18 cellular contexts compared by ENCODE assay signal in the genomic region with DNA sequence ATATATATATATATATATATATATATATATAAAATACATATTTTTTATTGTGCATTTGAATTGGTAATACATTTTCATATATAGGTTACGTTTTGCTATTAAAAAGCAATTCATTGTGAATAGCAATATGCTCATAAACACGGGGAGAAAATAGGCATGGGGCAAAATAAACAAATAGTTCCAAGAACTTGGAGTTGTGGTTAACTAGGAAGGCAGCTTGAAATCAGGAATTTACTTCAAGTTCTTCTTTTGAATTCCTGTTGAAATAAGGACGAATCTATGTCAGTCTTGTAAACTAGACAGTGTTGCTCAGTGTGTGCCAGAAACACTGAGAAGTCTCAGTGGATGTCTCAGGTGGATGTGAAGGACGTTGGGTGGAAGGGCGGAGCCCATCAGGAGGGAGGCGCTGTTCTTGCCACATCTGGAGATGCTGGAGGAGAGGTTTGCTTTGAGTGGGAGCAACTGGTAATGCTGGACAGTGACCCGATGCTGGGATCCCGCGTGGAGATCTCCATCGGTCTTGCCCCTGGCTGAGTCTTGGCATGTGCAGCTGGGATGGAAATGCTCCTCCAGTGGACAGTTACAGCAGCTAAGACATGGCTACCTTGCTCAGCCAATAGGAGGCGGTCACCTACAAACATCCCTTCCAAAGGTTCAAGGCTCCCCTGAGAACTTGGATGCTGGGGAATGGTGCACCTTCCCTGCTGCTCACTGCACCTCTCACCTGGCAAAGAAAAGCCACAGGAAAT. TPM values are rescaled to one million over a fixed set of nuclear protein-coding genes. Genes with fewer than 3 reads are reported as not detected.
A peak's percentile ranks its signal among the peaks of the same experiment; 100 is the strongest.
DNase-seq lines count a peak whose midpoint lies in the region; ATAC-seq and TF ChIP-seq lines count a peak whose summit lies in the region.
"Had no signal": no experiment of that assay in that cellular context is flagged by ENCODE, and none has a peak within 500 bp of the region (broad histone marks: within the 10 kb centered on the region; RNA-seq: fewer than 3 reads in every experiment).

No MANE protein-coding gene starts in this region.

- H3K9ac ChIP-seq in endodermal cell (ENCODE audit: extremely low read depth, low read length, poor library complexity, severe bottlenecking): no peak overlapping the region
- H3K9ac ChIP-seq: GM23248 had no signal

- no peak overlapping the region for H3K4me3 Mint-ChIP-seq in endodermal cell
- H3K4me3 Mint-ChIP-seq in CD4-positive, alpha-beta memory T cell: no peak overlapping the region

- intact Hi-C loops in left ventricle myocardium superior (cut with micrococcal nuclease): no loop called here
- intact Hi-C loops in CD4-positive, alpha-beta memory T cell (cut with micrococcal nuclease): no loop called here

- no peak for TF ChIP-seq CTCF in right atrium auricular region (IDR thresholded peaks at IDR 0.05)
- peak; percentile 20; the same call in 1 of the 2 replicates for TF ChIP-seq CTCF in WERI-Rb-1 (IDR thresholded peaks at IDR 0.05; ENCODE audit: low read depth, low read length)
- TF ChIP-seq CTCF in endodermal cell (conservative IDR thresholded peaks at IDR 0.05): peak; percentile 35

- H3K27me3 ChIP-seq in right atrium auricular region: no peaks in the 10 kb centered on the region
- H3K27me3 ChIP-seq in WERI-Rb-1 (ENCODE audit: insufficient read depth, low read depth, severe bottlenecking): no peaks in the 10 kb centered on the region
- H3K27me3 ChIP-seq in endodermal cell (ENCODE audit: control insufficient read depth, insufficient read depth, low read length, poor library complexity, severe bottlenecking): no peaks in the 10 kb centered on the region
- H3K27me3 ChIP-seq in CD4-positive, alpha-beta memory T cell (ENCODE audit: insufficient read depth, low read length): no peaks in the 10 kb centered on the region

- no peaks in the 10 kb centered on the region for H3K36me3 ChIP-seq in right atrium auricular region
- no peaks in the 10 kb centered on the region for H3K36me3 ChIP-seq in WERI-Rb-1
- H3K36me3 ChIP-seq in endodermal cell (ENCODE audit: control insufficient read depth, insufficient read depth, low read length): no peaks in the 10 kb centered on the region
- no peaks in the 10 kb centered on the region for H3K36me3 ChIP-seq in CD4-positive, alpha-beta memory T cell (ENCODE audit: insufficient read depth, low read length)

- H3K4me1 ChIP-seq in right atrium auricular region (no peaks in the 10 kb centered on the region), endodermal cell (ENCODE audit: control insufficient read depth, insufficient read depth, low read length) (no peaks in the 10 kb centered on the region)
- no peaks in the 10 kb centered on the region for H3K4me1 ChIP-seq in CD4-positive, alpha-beta memory T cell (ENCODE audit: insufficient read depth, low read length)

- no peak for ATAC-seq in left ventricle myocardium superior
- ATAC-seq in GM19351 (IDR thresholded peaks at IDR 0.05; ENCODE audit: unreplicated experiment): no peak
- ATAC-seq: HepG2 had no signal

- 78 to 86% methylated on average over 7 to 11 of the region's 11 CpGs for WGBS in endodermal cell (ENCODE audit: insufficient coverage in 1 of 2, insufficient read length in 1 of 2), 2 experiments

- H3K4me3 ChIP-seq in right atrium auricular region (no peak overlapping the region), WERI-Rb-1 (ENCODE audit: low read depth, low read length) (no peak overlapping the region), endodermal cell (ENCODE audit: low read length) (no peak overlapping the region)
- H3K4me3 ChIP-seq in CD4-positive, alpha-beta memory T cell (ENCODE audit: low read length in 2 of 2): no peak overlapping the region
- H3K4me3 ChIP-seq: GM23248 had no signal

- H3K36me3 Mint-ChIP-seq in endodermal cell (ENCODE audit: low read depth): no peaks in the 10 kb centered on the region
- no peaks in the 10 kb centered on the region for H3K36me3 Mint-ChIP-seq in CD4-positive, alpha-beta memory T cell

- no peak overlapping the region for H3K27ac ChIP-seq in right atrium auricular region
- no peak overlapping the region for H3K27ac ChIP-seq in WERI-Rb-1
- H3K27ac ChIP-seq in endodermal cell (ENCODE audit: low read depth, low read length): no peak overlapping the region
- no peak overlapping the region for H3K27ac ChIP-seq in CD4-positive, alpha-beta memory T cell (ENCODE audit: low read depth, low read length)
- H3K27ac ChIP-seq: C4-2B, GM23248 had no signal

- POLR2A ChIA-PET in CD4-positive, alpha-beta memory T cell (lab: Charles Lee; ENCODE audit: partially characterized antibody): no interaction called here

- peaks cover 3% of the 10 kb centered on the region for H3K27me3 Mint-ChIP-seq in endodermal cell (ENCODE audit: insufficient read depth)
- H3K27me3 Mint-ChIP-seq in CD4-positive, alpha-beta memory T cell: peaks cover 6 to 7% of the 10 kb centered on the region in 2 donors

- peak; percentile 54 for DNase-seq in right atrium auricular region (ENCODE audit: low spot score)
- no peak for DNase-seq in left ventricle myocardium superior
- no peak for DNase-seq in WERI-Rb-1
- DNase-seq in endodermal cell: no peak
- no peak for DNase-seq in retina
- DNase-seq in NCI-H526 treated with DMSO at 0.1 percent for 48 hours (lab: John Stamatoyannopoulos, UW): no peak
- no peak for DNase-seq in CD4-positive, alpha-beta memory T cell
- DNase-seq: GM23248, MM.1S, NCI-H1105, NCI-H1694 treated with DMSO at 0.1 percent for 48 hours, NCI-H345, NCI-H526, RPMI8226 had no signal

- H3K9me3 Mint-ChIP-seq in endodermal cell: no peaks in the 10 kb centered on the region
- H3K9me3 Mint-ChIP-seq in CD4-positive, alpha-beta memory T cell: no peaks in the 10 kb centered on the region

- no peaks in the 10 kb centered on the region for H3K9me3 ChIP-seq in right atrium auricular region
- H3K9me3 ChIP-seq in WERI-Rb-1 (ENCODE audit: severe bottlenecking): no peaks in the 10 kb centered on the region
- H3K9me3 ChIP-seq in endodermal cell (ENCODE audit: control insufficient read depth, low read length): no peaks in the 10 kb centered on the region
- no peaks in the 10 kb centered on the region for H3K9me3 ChIP-seq in CD4-positive, alpha-beta memory T cell (ENCODE audit: control insufficient read depth in 1 of 2, low read length in 2 of 2)

- peaks cover 10% of the 10 kb centered on the region for H3K4me1 Mint-ChIP-seq in endodermal cell
- no peaks in the 10 kb centered on the region for H3K4me1 Mint-ChIP-seq in CD4-positive, alpha-beta memory T cell

- CTCF ChIA-PET in CD4-positive, alpha-beta memory T cell (lab: Charles Lee; ENCODE audit: partially characterized antibody): no interaction called here

- H3K27ac Mint-ChIP-seq in endodermal cell: no peak overlapping the region
- H3K27ac Mint-ChIP-seq in CD4-positive, alpha-beta memory T cell: no peak overlapping the region

RNA-seq across cellular contexts. Expression of a gene that starts 2.5 kb away (rescaled TPM):
- total RNA-seq in right atrium auricular region: 10 to 100 TPM in 1 of 2 donors, 1 to 10 TPM in 1; 3.9 to 12.1 TPM
- total RNA-seq in left ventricle myocardium superior: 5.5 TPM
- under 1 TPM; 0.13 to 0.24 TPM for total RNA-seq in endodermal cell
- polyA plus RNA-seq in endodermal cell (2013, experiment 1 of 2): 0.46 TPM
- polyA plus RNA-seq in endodermal cell (2013, experiment 2 of 2): 0.25 TPM
- 100 to 1,000 TPM; 392 to 400 TPM for total RNA-seq in CD4-positive, alpha-beta memory T cell
- 100 to 1,000 TPM; 190 to 332 TPM for polyA plus RNA-seq in CD4-positive, alpha-beta memory T cell
- total RNA-seq: A172, HepG2 had no signal

Comparison
In these comparisons a context has a peak if more than half of its experiments do, and no peak if none do; other contexts are left out.
1. CTCF ChIP-seq: peak in WERI-Rb-1 (single experiment) and endodermal cell (single experiment); none in right atrium auricular region (0 of 2).
2. RNA of a gene that starts 2.5 kb away (total RNA-seq): 392 to 400 TPM in CD4-positive, alpha-beta memory T cell; 3.9 to 12.1 TPM in right atrium auricular region, 5.5 TPM in left ventricle myocardium superior (single experiment) and 0.13 to 0.24 TPM in endodermal cell; every median in the first group is over 10 times any median in the second.